Comparison of ENCODE assay signal across 17 cellular contexts in the genomic region with DNA sequence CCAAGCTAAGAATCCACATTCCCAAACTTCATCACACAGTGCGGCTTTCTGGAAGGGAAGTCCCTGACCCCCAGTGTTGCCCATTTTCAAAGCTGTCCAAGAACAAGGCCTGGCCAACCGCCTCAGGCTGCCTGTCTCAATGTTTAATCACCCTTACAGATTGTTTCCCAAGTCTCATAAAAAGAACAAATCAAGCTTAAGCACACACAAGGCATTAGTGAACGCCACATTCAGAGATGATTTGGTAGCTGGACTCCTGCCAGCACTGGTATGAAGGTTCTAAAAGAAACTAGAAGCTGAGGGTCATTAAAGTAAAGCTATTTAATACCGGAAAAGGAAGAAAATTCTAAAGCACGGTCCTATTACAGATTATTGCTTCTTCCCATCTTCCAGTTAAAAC.
A peak's percentile ranks its signal among the peaks of the same experiment; 100 is the strongest.
DNase-seq lines count a peak whose midpoint lies in the region; FAIRE-seq and TF ChIP-seq lines count a peak whose summit lies in the region.
"Had no signal": no experiment of that assay in that cellular context is flagged by ENCODE, and none has a peak within 500 bp of the region (broad histone marks: within the 10 kb centered on the region; RNA-seq: fewer than 3 reads in every experiment).

No MANE protein-coding gene starts in this region.

- no peak for TF ChIP-seq CTCF in epithelial cell of esophagus (IDR thresholded peaks at IDR 0.05; ENCODE audit: insufficient read depth, low read depth, low read length, missing control alignments)

- DNase-seq in ELR (ENCODE audit: low read depth), result peak; percentile 37
- DNase-seq in RCC 7860 (ENCODE audit: low spot score), result peak; percentile 35
- peak; percentile 77 for DNase-seq in epithelial cell of esophagus (ENCODE audit: low read depth)
- peak; percentile 25 for DNase-seq in retina
- no peak for DNase-seq in T-helper 9 cell
- no peak for DNase-seq in iPS-NIHi11 (ENCODE audit: low spot score)
- no peak for DNase-seq in kidney glomerular epithelial cell (lab: John Stamatoyannopoulos, UW)
- no peak for DNase-seq in GOT3 (lab: John Stamatoyannopoulos, UW)
- DNase-seq: activated CD8-positive, alpha-beta memory T cell treated with anti-CD3 and anti-CD28 coated beads for 24 hours; activated effector memory CD4-positive, alpha-beta T cell treated with anti-CD3 and anti-CD28 coated beads, Interleukin-2, amount 50 U/mL, for 16 hours; AML-193; dermis blood vessel endothelial cell; Karpas-422; left ventricle myocardium inferior; pancreas; stomach had no signal

- FAIRE-seq in RCC 7860 (lab: Jason Lieb, UNC), result peak; percentile 10
- FAIRE-seq: pancreas had no signal

- no peak overlapping the region for H3K4me3 ChIP-seq in epithelial cell of esophagus (ENCODE audit: low read length)
- H3K4me3 ChIP-seq: left ventricle myocardium inferior, pancreas, stomach, vagina had no signal

Comparison
In these comparisons a context has a peak if more than half of its experiments do, and no peak if none do; other contexts are left out.
1. DNase-seq: peak in ELR (single experiment), RCC 7860 (single experiment), epithelial cell of esophagus (single experiment) and retina (single experiment); none in T-helper 9 cell (single experiment), iPS-NIHi11 (single experiment), kidney glomerular epithelial cell (single experiment) and GOT3 (single experiment).